10 cellular contexts compared by ENCODE assay signal in genomic region chr11:103959279-103959930, GRCh38.
DNase-seq lines count a peak whose midpoint lies in the region; ATAC-seq and TF ChIP-seq lines count a peak whose summit lies in the region.
"Had no signal": no experiment of that assay in that cellular context is flagged by ENCODE, and none has a peak within 500 bp of the region (broad histone marks: within the 10 kb centered on the region; RNA-seq: fewer than 3 reads in every experiment).

No MANE protein-coding gene starts in this region.

- peaks cover 13% of the 10 kb centered on the region for H3K36me3 Mint-ChIP-seq in mesothelial cell of epicardium

- no peak overlapping the region for H3K4me3 Mint-ChIP-seq in mesothelial cell of epicardium

- intact Hi-C loops in cardiac septum (cut with DNase I) = no loop called here

- ATAC-seq in GM21423 (IDR thresholded peaks at IDR 0.05; ENCODE audit: unreplicated experiment) (peak; percentile 98), HG03442 (IDR thresholded peaks at IDR 0.05; ENCODE audit: unreplicated experiment) (peak; percentile 98)

- H3K4me1 Mint-ChIP-seq in mesothelial cell of epicardium = peaks cover 3% of the 10 kb centered on the region

- peak; percentile 49 for DNase-seq in GM10248 (ENCODE audit: extremely low spot score)
- peak; percentile 5 for DNase-seq in brain pericyte (ENCODE audit: low read depth, low spot score)
- no peak for DNase-seq in SW480 (ENCODE audit: low spot score)
- no peak for DNase-seq in activated naive CD4-positive, alpha-beta T cell treated with anti-CD3 and anti-CD28 coated beads, Interleukin-2, amount 50 U/mL, for 16 hours
- no peak for DNase-seq in mesothelial cell of epicardium (ENCODE audit: low spot score in 2 of 2, unreplicated experiment in 2 of 2)
- no peak for DNase-seq in cardiac septum (ENCODE audit: low spot score)
- DNase-seq: Peyer's patch, stomach had no signal

- no peak overlapping the region for H3K27ac Mint-ChIP-seq in mesothelial cell of epicardium

- no peak for TF ChIP-seq CTCF in GM10248 (IDR thresholded peaks at IDR 0.05; ENCODE audit: control extremely low read depth, extremely low read depth, low read depth, missing control alignments)
- TF ChIP-seq CTCF in mesothelial cell of epicardium (IDR thresholded peaks at IDR 0.05; ENCODE audit: unreplicated experiment) = no peak

- POLR2A ChIA-PET in GM10248 (lab: Yijun Ruan, JAX) = no interaction called here

- no peaks in the 10 kb centered on the region for H3K27me3 Mint-ChIP-seq in mesothelial cell of epicardium (ENCODE audit: low read depth)

- H3K9me3 Mint-ChIP-seq in mesothelial cell of epicardium = peaks cover 18% of the 10 kb centered on the region

- CTCF ChIA-PET in GM10248 (lab: Yijun Ruan, JAX) = interaction anchor here (0.9 to 1.6 kb wide), 2 partner anchors 11 to 29 kb away, joined by 3 to 4 read pairs; no protein-coding TSS in a partner anchor

Comparison
In these comparisons a context has a peak if more than half of its experiments do, and no peak if none do; other contexts are left out.
1. DNase-seq: peak in GM10248 (single experiment) and brain pericyte (single experiment); none in SW480 (single experiment), activated naive CD4-positive, alpha-beta T cell treated with anti-CD3 and anti-CD28 coated beads, Interleukin-2, amount 50 U/mL, for 16 hours (single experiment), mesothelial cell of epicardium (0 of 2) and cardiac septum (single experiment).